8 cellular contexts compared by ENCODE assay signal in genomic region chr3:150762662-150763121, GRCh38. TPM values are rescaled to one million over a fixed set of nuclear protein-coding genes. Genes with fewer than 3 reads are reported as not detected.
A peak's percentile ranks its signal among the peaks of the same experiment; 100 is the strongest.
DNase-seq lines count a peak whose midpoint lies in the region; ATAC-seq and TF ChIP-seq lines count a peak whose summit lies in the region.

No MANE protein-coding gene starts in this region.

- no peaks in the 10 kb centered on the region for H3K9me3 ChIP-seq in CD4-positive, alpha-beta memory T cell (ENCODE audit: control insufficient read depth in 1 of 2, low read length in 2 of 2)
- no peaks in the 10 kb centered on the region for H3K9me3 ChIP-seq in Peyer's patch

- POLR2A ChIA-PET in CD4-positive, alpha-beta memory T cell (lab: Charles Lee; ENCODE audit: partially characterized antibody): interaction anchor here (0.6 to 7.1 kb wide), 39 partner anchors 9 to 1485 kb away, joined by 3 to 150 read pairs (median 7); partner anchors contain the start of genes COMMD2, EIF2A, ERICH6 and GPR171

- peaks cover 53% of the 10 kb centered on the region for H3K4me1 ChIP-seq in CD4-positive, alpha-beta memory T cell (ENCODE audit: insufficient read depth, low read length)
- H3K4me1 ChIP-seq in Peyer's patch: peaks cover 0 to 26% (median 7%) of the 10 kb centered on the region in 4 donors

- TF ChIP-seq POLR2A in Peyer's patch (IDR thresholded peaks at IDR 0.05): no peak

- no peaks in the 10 kb centered on the region for H3K36me3 ChIP-seq in CD4-positive, alpha-beta memory T cell (ENCODE audit: insufficient read depth, low read length)
- H3K36me3 ChIP-seq in Peyer's patch: peaks cover 0 to 4% (median 0%) of the 10 kb centered on the region in 3 donors

- peak in 1 of 5 donors; percentile 47 for DNase-seq in CD4-positive, alpha-beta memory T cell
- DNase-seq in Peyer's patch: no peak
- no peak for DNase-seq in fibroblast of the aortic adventitia (ENCODE audit: low read depth)
- DNase-seq in RKO (ENCODE audit: low spot score): no peak
- DNase-seq in medulla oblongata (ENCODE audit: extremely low spot score): no peak

- H3K4me1 Mint-ChIP-seq in CD4-positive, alpha-beta memory T cell: peaks cover 31 to 66% (median 53%) of the 10 kb centered on the region in 4 donors

- peaks cover 0 to 3% (median 0%) of the 10 kb centered on the region in 8 donors for H3K9me3 Mint-ChIP-seq in CD4-positive, alpha-beta memory T cell

- intact Hi-C loops in CD4-positive, alpha-beta memory T cell (cut with micrococcal nuclease): loop anchor here (1.0 to 5.0 kb wide), 10 partner anchors 25 to 1440 kb away; partner anchors contain the start of genes EIF2A, ERICH6, GPR171 and RNF13

- CTCF ChIA-PET in CD4-positive, alpha-beta memory T cell (lab: Charles Lee; ENCODE audit: partially characterized antibody): interaction anchor here (0.9 to 7.5 kb wide), 8 partner anchors 11 to 384 kb away, joined by 3 to 85 read pairs (median 4); partner anchors contain the start of genes EIF2A, ERICH6 and SERP1

- TF ChIP-seq CTCF in Peyer's patch (IDR thresholded peaks at IDR 0.05): peak in 1 of 6 experiments; percentile 16
- TF ChIP-seq CTCF in fibroblast of the aortic adventitia (IDR thresholded peaks at IDR 0.05; ENCODE audit: insufficient read depth, low read length): no peak

- peak; percentile 0 for ATAC-seq in GM21723 (IDR thresholded peaks at IDR 0.05; ENCODE audit: unreplicated experiment)
- ATAC-seq in GM18519 (IDR thresholded peaks at IDR 0.05; ENCODE audit: low FRiP score, unreplicated experiment): no peak

- peak overlapping the region in 1 of 2 donors; percentile 90 for H3K4me3 ChIP-seq in CD4-positive, alpha-beta memory T cell (ENCODE audit: low read length in 2 of 2)
- H3K4me3 ChIP-seq in Peyer's patch (peak overlapping the region; percentile 73 to 94 (median 80)), fibroblast of the aortic adventitia (ENCODE audit: low read depth, low read length) (peak overlapping the region; percentile 97), skin epidermis (peak overlapping the region; percentile 67 to 88 (median 84))

- no peaks in the 10 kb centered on the region for H3K27me3 Mint-ChIP-seq in CD4-positive, alpha-beta memory T cell

- H3K4me3 Mint-ChIP-seq in CD4-positive, alpha-beta memory T cell: peak overlapping the region in 6 of 8 donors; percentile 26 to 97 (median 74)

- peak overlapping the region in 3 of 7 donors; percentile 86 to 100 (median 98) for H3K27ac Mint-ChIP-seq in CD4-positive, alpha-beta memory T cell

- H3K27me3 ChIP-seq in CD4-positive, alpha-beta memory T cell (ENCODE audit: insufficient read depth, low read length): no peaks in the 10 kb centered on the region
- no peaks in the 10 kb centered on the region for H3K27me3 ChIP-seq in Peyer's patch

- peaks cover 3 to 35% of the 10 kb centered on the region in 2 donors for H3K36me3 Mint-ChIP-seq in CD4-positive, alpha-beta memory T cell

- H3K27ac ChIP-seq in CD4-positive, alpha-beta memory T cell (ENCODE audit: low read depth, low read length): peak overlapping the region; percentile 98
- H3K27ac ChIP-seq in Peyer's patch (peak overlapping the region; percentile 93 to 100 (median 96)), skin epidermis (peak overlapping the region; percentile 85 to 98 (median 95))

RNA-seq across cellular contexts. Expression of gene SIAH2, which starts 0.3 kb away (rescaled TPM):
- total RNA-seq in CD4-positive, alpha-beta memory T cell: 10 to 100 TPM; 28.3 to 29.5 TPM
- 10 to 100 TPM; 35.9 to 48.3 TPM for polyA plus RNA-seq in CD4-positive, alpha-beta memory T cell
- total RNA-seq in Peyer's patch (10 to 100 TPM; 21.4 to 42.6 (median 32.9) TPM), fibroblast of the aortic adventitia (ENCODE audit: low replicate concordance) (16.9 and 22.5 TPM in 2 replicates)

RNA-seq across cellular contexts. Expression of gene ERICH6, which starts 59.0 kb away (rescaled TPM):
- total RNA-seq in CD4-positive, alpha-beta memory T cell: not detected
- polyA plus RNA-seq in CD4-positive, alpha-beta memory T cell: under 1 TPM in 1 of 2 donors, not detected in 1; 0.75 TPM
- not detected for total RNA-seq in Peyer's patch
- 0.18 and 0.41 TPM in 2 replicates for total RNA-seq in fibroblast of the aortic adventitia (ENCODE audit: low replicate concordance)
